ENCODE assay signal across 16 cellular contexts in the genomic region with DNA sequence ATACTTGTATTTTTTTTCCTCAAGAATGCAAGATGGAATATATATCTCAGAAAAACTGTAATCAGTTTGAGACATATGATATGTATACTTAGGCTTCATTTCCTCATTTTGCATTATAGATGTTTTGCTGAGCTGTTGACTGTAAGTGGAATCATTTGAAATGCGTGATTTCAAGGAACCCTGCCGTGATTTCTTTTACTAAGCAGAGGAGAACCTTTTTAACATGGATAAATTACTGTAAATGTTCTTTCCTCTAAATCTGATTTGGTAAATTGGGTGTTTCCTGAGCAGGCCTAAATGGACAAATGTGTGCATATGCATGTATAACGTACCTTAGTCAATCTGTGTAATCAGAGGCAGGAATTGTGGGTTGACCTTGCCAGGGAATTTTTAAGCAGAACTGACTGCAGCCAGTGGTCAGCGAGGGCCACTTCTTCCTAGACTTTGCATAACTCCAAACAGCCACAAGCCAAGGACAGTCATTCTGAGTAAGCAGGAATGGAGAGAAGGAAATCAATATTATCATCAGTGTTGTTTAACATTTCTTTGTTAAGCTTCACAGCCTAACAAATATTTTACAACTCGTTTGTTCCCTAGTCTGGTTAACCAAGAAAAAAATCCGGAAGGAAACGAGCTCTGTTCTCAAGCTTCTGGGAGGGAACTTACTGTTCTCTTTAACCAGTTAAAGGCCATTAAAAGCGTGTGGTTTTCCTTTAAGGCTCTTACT.
DNase-seq lines count a peak whose midpoint lies in the region; FAIRE-seq and TF ChIP-seq lines count a peak whose summit lies in the region.
"Had no signal": no experiment of that assay in that cellular context is flagged by ENCODE, and none has a peak within 500 bp of the region (broad histone marks: within the 10 kb centered on the region; RNA-seq: fewer than 3 reads in every experiment).

No MANE protein-coding gene starts in this region.

- no peak for TF ChIP-seq POLR2A in GM12891 (IDR thresholded peaks at IDR 0.05; ENCODE audit: low read depth, low read length)

- H3K27ac ChIP-seq in osteoblast (ENCODE audit: low read depth, low read length) (no peak overlapping the region), Karpas-422 (ENCODE audit: low read length) (no peak overlapping the region)
- H3K27ac ChIP-seq: gastrocnemius medialis, left ventricle myocardium inferior, SJSA1 had no signal

- H3K4me1 ChIP-seq in osteoblast (ENCODE audit: insufficient read depth, low read length) (no peaks in the 10 kb centered on the region), Karpas-422 (ENCODE audit: low read length) (no peaks in the 10 kb centered on the region)
- H3K4me1 ChIP-seq: gastrocnemius medialis, left ventricle myocardium inferior, SJSA1 had no signal

- H3K27me3 Mint-ChIP-seq in Calu3 (ENCODE audit: unreplicated experiment) = no peaks in the 10 kb centered on the region

- no peaks in the 10 kb centered on the region for H4K20me1 ChIP-seq in osteoblast (ENCODE audit: insufficient read depth, low read length)
- H4K20me1 ChIP-seq in Karpas-422 (ENCODE audit: insufficient read depth, low read depth, low read length) = no peaks in the 10 kb centered on the region

- peaks cover 29% of the 10 kb centered on the region for H3K4me1 Mint-ChIP-seq in Calu3 (ENCODE audit: low read depth, unreplicated experiment)
- H3K4me1 Mint-ChIP-seq: activated CD4-positive, alpha-beta T cell treated with anti-CD3 and anti-CD28 coated beads for 36 hours; activated T-helper 17 cell treated with anti-CD3 and anti-CD28 coated beads, Interleukin-2, amount 50 U/mL, for 72 hours; central memory CD8-positive, alpha-beta T cell had no signal

- no peak overlapping the region for H3K9ac ChIP-seq in Karpas-422 (ENCODE audit: low read length)

- H3K36me3 Mint-ChIP-seq in Calu3 (ENCODE audit: insufficient read depth, unreplicated experiment) = no peaks in the 10 kb centered on the region

- no peaks in the 10 kb centered on the region for H3K9me2 ChIP-seq in Karpas-422 (replicated peaks; ENCODE audit: insufficient read depth, low read length)

- peak overlapping the region; percentile 12 for H3K4me3 Mint-ChIP-seq in Calu3 (ENCODE audit: low read depth, unreplicated experiment)
- H3K4me3 Mint-ChIP-seq: activated CD4-positive, alpha-beta T cell treated with anti-CD3 and anti-CD28 coated beads for 36 hours; activated T-helper 17 cell treated with anti-CD3 and anti-CD28 coated beads, Interleukin-2, amount 50 U/mL, for 72 hours; central memory CD8-positive, alpha-beta T cell had no signal

- CTCF ChIA-PET in Calu3 (lab: Charles Lee) = interaction anchor here (0.6 to 1.2 kb wide), 3 partner anchors 11 to 91 kb away, joined by 3 to 6 read pairs (median 4); no protein-coding TSS in a partner anchor

- no peak for FAIRE-seq in GM12891 (lab: Jason Lieb, UNC)

- H3K4me2 ChIP-seq in osteoblast (ENCODE audit: insufficient read depth, low read length) (no peak overlapping the region), Karpas-422 (ENCODE audit: low read depth, low read length, poor library complexity, severe bottlenecking) (no peak overlapping the region)

- H3K27ac Mint-ChIP-seq in Calu3 (ENCODE audit: unreplicated experiment) = peak overlapping the region; percentile 82
- H3K27ac Mint-ChIP-seq: activated CD4-positive, alpha-beta T cell treated with anti-CD3 and anti-CD28 coated beads for 36 hours; activated T-helper 17 cell treated with anti-CD3 and anti-CD28 coated beads, Interleukin-2, amount 50 U/mL, for 72 hours had no signal

- no peaks in the 10 kb centered on the region for H3K9me3 ChIP-seq in MG63
- H3K9me3 ChIP-seq in osteoblast (ENCODE audit: low read depth, low read length) = no peaks in the 10 kb centered on the region
- no peaks in the 10 kb centered on the region for H3K9me3 ChIP-seq in Karpas-422 (ENCODE audit: low read length)
- H3K9me3 ChIP-seq: gastrocnemius medialis, left ventricle myocardium inferior, SJSA1 had no signal

- H3K79me2 ChIP-seq in osteoblast (ENCODE audit: insufficient read depth, low read length) (no peaks in the 10 kb centered on the region), Karpas-422 (ENCODE audit: low read length) (no peaks in the 10 kb centered on the region)

- no peaks in the 10 kb centered on the region for H3K9me3 Mint-ChIP-seq in Calu3 (ENCODE audit: low read depth, unreplicated experiment)
- H3K9me3 Mint-ChIP-seq: activated T-helper 17 cell treated with anti-CD3 and anti-CD28 coated beads, Interleukin-2, amount 50 U/mL, for 72 hours; central memory CD8-positive, alpha-beta T cell had no signal

- H3K36me3 ChIP-seq in MG63 = no peaks in the 10 kb centered on the region
- no peaks in the 10 kb centered on the region for H3K36me3 ChIP-seq in osteoblast (ENCODE audit: insufficient read depth, low read length)
- no peaks in the 10 kb centered on the region for H3K36me3 ChIP-seq in Karpas-422 (ENCODE audit: insufficient read depth, low read length)
- H3K36me3 ChIP-seq: gastrocnemius medialis, left ventricle myocardium inferior, SJSA1 had no signal

- intact Hi-C loops in Calu3 (cut with micrococcal nuclease; ENCODE audit: unreplicated experiment) = loop anchor here (5.0 kb wide), 1 partner anchor 44 kb away; no protein-coding TSS in a partner anchor

- no TSS peak for BruUV-seq in Calu3 (replicated peaks; lab: Mats Ljungman, UMichigan)

- no peak for TF ChIP-seq CTCF in Calu3 (IDR thresholded peaks at IDR 0.05; ENCODE audit: unreplicated experiment)
- no peak for TF ChIP-seq CTCF in osteoblast (IDR thresholded peaks at IDR 0.05; ENCODE audit: extremely low read depth, low read depth, low read length)

- DNase-seq in Calu3 (peak; percentile 59), MG63 (peak; percentile 55), dermis blood vessel endothelial cell (peak; percentile 22), osteoblast (ENCODE audit: insufficient read length, low spot score, missing footprints) (no peak), SHP77 (lab: John Stamatoyannopoulos, UW) (no peak), GM12891 (ENCODE audit: insufficient read length, low spot score) (no peak), Karpas-422 (no peak), COR-L47 (lab: John Stamatoyannopoulos, UW) (no peak)
- DNase-seq: activated CD4-positive, alpha-beta T cell treated with anti-CD3 and anti-CD28 coated beads for 36 hours; gastrocnemius medialis; left ventricle myocardium inferior; NCI-H510A; stimulated activated naive CD4-positive, alpha-beta T cell had no signal

- peak overlapping the region; percentile 11 for H2AFZ ChIP-seq in osteoblast (ENCODE audit: low read length)
- H2AFZ ChIP-seq in Karpas-422 (ENCODE audit: low read length) = no peak overlapping the region

- H3K27me3 ChIP-seq in MG63 = no peaks in the 10 kb centered on the region
- no peaks in the 10 kb centered on the region for H3K27me3 ChIP-seq in osteoblast (ENCODE audit: insufficient read depth, low read length)
- no peaks in the 10 kb centered on the region for H3K27me3 ChIP-seq in Karpas-422 (ENCODE audit: low read length)
- H3K27me3 ChIP-seq: gastrocnemius medialis had no signal

- H3K4me3 ChIP-seq in MG63 = no peak overlapping the region
- H3K4me3 ChIP-seq in osteoblast (ENCODE audit: insufficient read depth, low read length) = no peak overlapping the region
- H3K4me3 ChIP-seq in Karpas-422 (ENCODE audit: low read length) = no peak overlapping the region
- H3K4me3 ChIP-seq: gastrocnemius medialis, left ventricle myocardium inferior, SJSA1 had no signal

TF ChIP-seq in GM12891, 5 proteins besides CTCF, POLR2A, EP300 and RAD21:
- TF ChIP-seq SPI1 (IDR thresholded peaks at IDR 0.05; ENCODE audit: low read depth, low read length) (no peak), PAX5 (IDR thresholded peaks at IDR 0.05; ENCODE audit: insufficient read depth, low read length, severe bottlenecking) (no peak), TAF1 (IDR thresholded peaks at IDR 0.05; ENCODE audit: low read depth, low read length) (no peak), POLR2AphosphoS5 (IDR thresholded peaks at IDR 0.05; ENCODE audit: low read depth, low read length) (no peak), POU2F2 (IDR thresholded peaks at IDR 0.05; ENCODE audit: low read depth, low read length) (no peak)

Comparison
In these comparisons a context has a peak if more than half of its experiments do, and no peak if none do; other contexts are left out.
1. DNase-seq: peak in Calu3 (single experiment), MG63 (single experiment) and dermis blood vessel endothelial cell (single experiment); none in osteoblast (single experiment), SHP77 (0 of 2), GM12891 (single experiment), Karpas-422 (single experiment) and COR-L47 (single experiment).